In the genomic region with DNA sequence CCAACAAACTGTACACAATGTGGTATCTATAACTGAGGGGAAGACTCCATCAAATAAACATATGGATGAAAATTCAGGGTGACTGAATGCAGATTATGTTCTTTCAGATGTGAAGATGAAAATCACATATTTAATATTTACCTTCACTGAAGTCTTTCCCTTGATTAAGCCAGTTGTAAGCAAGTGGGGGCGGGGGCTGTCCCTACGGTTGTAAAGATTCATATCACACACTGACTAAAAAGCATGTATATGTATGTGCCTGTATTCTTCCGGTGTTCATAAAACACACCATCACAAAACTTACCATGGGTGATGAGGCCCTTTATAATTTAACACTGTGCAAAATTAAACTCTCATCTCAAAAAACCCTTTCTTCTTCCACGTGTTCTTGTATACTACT, we compare ENCODE assay signal across 1 cellular context.
TF ChIP-seq lines count a peak whose summit lies in the region.

No MANE protein-coding gene starts in this region.

TF ChIP-seq in HCT116, 20 proteins besides CTCF, POLR2A, EP300 and RAD21 (continued from another document):
- TF ChIP-seq, protein P1, sequence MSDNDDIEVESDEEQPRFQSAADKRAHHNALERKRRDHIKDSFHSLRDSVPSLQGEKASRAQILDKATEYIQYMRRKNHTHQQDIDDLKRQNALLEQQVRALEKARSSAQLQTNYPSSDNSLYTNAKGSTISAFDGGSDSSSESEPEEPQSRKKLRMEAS (IDR thresholded peaks at IDR 0.05) = no peak
- TF ChIP-seq FOSL1 (IDR thresholded peaks at IDR 0.05; ENCODE audit: low read depth) (no peak), CEBPB (IDR thresholded peaks at IDR 0.05; ENCODE audit: low read depth) (no peak), EZH2phosphoT487 (IDR thresholded peaks at IDR 0.05; ENCODE audit: borderline replicate concordance) (no peak), SP1 (IDR thresholded peaks at IDR 0.05; ENCODE audit: low read depth) (no peak)
- TF ChIP-seq, protein P2, sequence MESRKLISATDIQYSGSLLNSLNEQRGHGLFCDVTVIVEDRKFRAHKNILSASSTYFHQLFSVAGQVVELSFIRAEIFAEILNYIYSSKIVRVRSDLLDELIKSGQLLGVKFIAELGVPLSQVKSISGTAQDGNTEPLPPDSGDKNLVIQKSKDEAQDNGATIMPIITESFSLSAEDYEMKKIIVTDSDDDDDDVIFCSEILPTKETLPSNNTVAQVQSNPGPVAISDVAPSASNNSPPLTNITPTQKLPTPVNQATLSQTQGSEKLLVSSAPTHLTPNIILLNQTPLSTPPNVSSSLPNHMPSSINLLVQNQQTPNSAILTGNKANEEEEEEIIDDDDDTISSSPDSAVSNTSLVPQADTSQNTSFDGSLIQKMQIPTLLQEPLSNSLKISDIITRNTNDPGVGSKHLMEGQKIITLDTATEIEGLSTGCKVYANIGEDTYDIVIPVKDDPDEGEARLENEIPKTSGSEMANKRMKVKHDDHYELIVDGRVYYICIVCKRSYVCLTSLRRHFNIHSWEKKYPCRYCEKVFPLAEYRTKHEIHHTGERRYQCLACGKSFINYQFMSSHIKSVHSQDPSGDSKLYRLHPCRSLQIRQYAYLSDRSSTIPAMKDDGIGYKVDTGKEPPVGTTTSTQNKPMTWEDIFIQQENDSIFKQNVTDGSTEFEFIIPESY (IDR thresholded peaks at IDR 0.05; ENCODE audit: extremely low read depth, insufficient replicate concordance, low read length) = no peak
- TF ChIP-seq, protein P3, sequence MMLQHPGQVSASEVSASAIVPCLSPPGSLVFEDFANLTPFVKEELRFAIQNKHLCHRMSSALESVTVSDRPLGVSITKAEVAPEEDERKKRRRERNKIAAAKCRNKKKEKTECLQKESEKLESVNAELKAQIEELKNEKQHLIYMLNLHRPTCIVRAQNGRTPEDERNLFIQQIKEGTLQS (IDR thresholded peaks at IDR 0.05) = no peak
